In the genomic region with DNA sequence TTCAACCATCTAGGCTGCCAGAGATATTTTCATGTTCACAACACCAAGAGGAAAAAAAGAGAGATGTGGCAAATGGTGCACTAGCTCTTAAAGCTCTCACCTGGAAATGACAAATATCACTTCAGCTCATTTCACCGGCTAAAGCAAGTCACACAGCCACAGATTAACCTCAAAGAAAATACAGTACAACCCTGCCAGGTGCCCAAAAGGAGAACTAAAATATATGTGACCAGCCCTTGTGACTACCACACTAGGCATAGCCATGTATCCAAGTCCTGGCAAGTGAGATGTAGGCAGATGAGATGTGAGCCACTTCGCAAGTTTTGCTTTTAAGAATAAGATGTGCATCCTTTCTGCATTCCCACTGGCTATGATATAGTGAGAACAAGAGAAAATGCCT, we compare ENCODE assay signal across 17 cellular contexts. TPM values are rescaled to one million over a fixed set of nuclear protein-coding genes. Genes with fewer than 3 reads are reported as not detected.
DNase-seq lines count a peak whose midpoint lies in the region; ATAC-seq and TF ChIP-seq lines count a peak whose summit lies in the region.
"Had no signal": no experiment of that assay in that cellular context is flagged by ENCODE, and none has a peak within 500 bp of the region (broad histone marks: within the 10 kb centered on the region; RNA-seq: fewer than 3 reads in every experiment).

No MANE protein-coding gene starts in this region.

- peaks cover 6% of the 10 kb centered on the region; the same call in 1 of the 2 replicates for H3K36me3 ChIP-seq in OCI-LY7 (ENCODE audit: insufficient read depth, low read length)
- H3K36me3 ChIP-seq: HAP-1 had no signal

- peak overlapping the region; percentile 20; the same call in 1 of the 2 replicates for H3K4me2 ChIP-seq in OCI-LY7 (ENCODE audit: low read length)
- H3K4me2 ChIP-seq: PC-9 had no signal

- DNase-seq in activated naive CD8-positive, alpha-beta T cell treated with anti-CD3 and anti-CD28 coated beads for 36 hours, result no peak
- DNase-seq in OCI-LY7 (ENCODE audit: low spot score) (peak; percentile 35), immature natural killer cell (no peak), cerebellum (ENCODE audit: low spot score) (no peak)
- no peak for DNase-seq in stimulated activated naive B cell treated with anti-CD40 and anti-IgM and Interleukin-4, amounts not matched to agents 10 μg/mL and 1 μg/mL and 100 μg/mL, for 72 hours
- no peak for DNase-seq in stimulated activated CD4-positive, alpha-beta T cell treated with anti-CD3 and anti-CD28 coated beads, Interleukin-1b, Interleukin-23, amount 100 ng/mL, for 48 hours
- DNase-seq: C1 segment of cervical spinal cord, DMS79, NCI-H1048, NCI-H345, NCI-H526 treated with DMSO at 0.1 percent for 48 hours, PC-9 had no signal

- H3K27me3 Mint-ChIP-seq in activated naive CD8-positive, alpha-beta T cell, result no peaks in the 10 kb centered on the region
- H3K27me3 Mint-ChIP-seq in activated naive CD8-positive, alpha-beta T cell treated with anti-CD3 and anti-CD28 coated beads for 36 hours, result no peaks in the 10 kb centered on the region
- H3K27me3 Mint-ChIP-seq in immature natural killer cell (ENCODE audit: low read depth in 3 of 3), result peaks cover 2% of the 10 kb centered on the region in 3 donors
- H3K27me3 Mint-ChIP-seq in stimulated activated naive B cell treated with anti-CD40 and anti-IgM and Interleukin-4, amounts not matched to agents 10 μg/mL and 1 μg/mL and 100 μg/mL, for 72 hours, result no peaks in the 10 kb centered on the region
- H3K27me3 Mint-ChIP-seq: IgD-negative memory B cell had no signal

- H3K4me1 Mint-ChIP-seq in activated naive CD8-positive, alpha-beta T cell (ENCODE audit: low read depth), result peaks cover 24% of the 10 kb centered on the region
- H3K4me1 Mint-ChIP-seq in activated naive CD8-positive, alpha-beta T cell treated with anti-CD3 and anti-CD28 coated beads for 36 hours, result peaks cover 21% of the 10 kb centered on the region
- H3K4me1 Mint-ChIP-seq in immature natural killer cell, result peaks cover 50 to 67% of the 10 kb centered on the region in 2 donors
- peaks cover 21 to 32% of the 10 kb centered on the region in 2 donors for H3K4me1 Mint-ChIP-seq in stimulated activated naive B cell treated with anti-CD40 and anti-IgM and Interleukin-4, amounts not matched to agents 10 μg/mL and 1 μg/mL and 100 μg/mL, for 72 hours

- H3K36me3 Mint-ChIP-seq in activated naive CD8-positive, alpha-beta T cell, result peaks cover 7% of the 10 kb centered on the region
- H3K36me3 Mint-ChIP-seq in activated naive CD8-positive, alpha-beta T cell treated with anti-CD3 and anti-CD28 coated beads for 36 hours, result peaks cover 9% of the 10 kb centered on the region
- peaks cover 2 to 4% (median 4%) of the 10 kb centered on the region in 3 donors for H3K36me3 Mint-ChIP-seq in immature natural killer cell
- peaks cover 18 to 22% of the 10 kb centered on the region in 2 donors for H3K36me3 Mint-ChIP-seq in stimulated activated naive B cell treated with anti-CD40 and anti-IgM and Interleukin-4, amounts not matched to agents 10 μg/mL and 1 μg/mL and 100 μg/mL, for 72 hours

- no peak for TF ChIP-seq CTCF in OCI-LY7 (conservative IDR thresholded peaks at IDR 0.05; ENCODE audit: low read length)

- H4K20me1 ChIP-seq in OCI-LY7 (ENCODE audit: insufficient read depth, low read length), result peaks cover 6% of the 10 kb centered on the region; the same call in 1 of the 2 replicates

- no peaks in the 10 kb centered on the region for H3K9me2 ChIP-seq in OCI-LY7 (ENCODE audit: insufficient read depth, low read length)

- no peaks in the 10 kb centered on the region for H3K9me3 ChIP-seq in OCI-LY7 (ENCODE audit: low read length)
- H3K9me3 ChIP-seq: HAP-1 had no signal

- BruUV-seq in OCI-LY7 (replicated peaks; lab: Mats Ljungman, UMichigan), result no TSS peak

- POLR2A ChIA-PET in OCI-LY7 (lab: Charles Lee), result interaction anchor here (0.7 to 1.4 kb wide), 2 partner anchors 10 to 43 kb away, joined by 3 read pairs; no protein-coding TSS in a partner anchor

- ATAC-seq in stimulated activated naive B cell treated with anti-CD40 and anti-IgM and Interleukin-4, amounts not matched to agents 10 μg/mL and 1 μg/mL and 100 μg/mL, for 72 hours (replicated peaks), result peak; percentile 51 to 75
- no peak for ATAC-seq in GM18519 (IDR thresholded peaks at IDR 0.05; ENCODE audit: low FRiP score, unreplicated experiment)

- intact Hi-C loops in OCI-LY7 (cut with micrococcal nuclease; ENCODE audit: unreplicated experiment), result no loop called here

- H3K4me3 ChIP-seq in OCI-LY7 (ENCODE audit: low read depth, low read length, poor library complexity, severe bottlenecking), result no peak overlapping the region
- H3K4me3 ChIP-seq: HAP-1, PC-9, SK-N-MC had no signal

- no peak overlapping the region for H2AFZ ChIP-seq in OCI-LY7 (ENCODE audit: low read length)
- H2AFZ ChIP-seq: PC-9 had no signal

- no peaks in the 10 kb centered on the region for H3K9me3 Mint-ChIP-seq in activated naive CD8-positive, alpha-beta T cell (ENCODE audit: low read depth)
- H3K9me3 Mint-ChIP-seq in activated naive CD8-positive, alpha-beta T cell treated with anti-CD3 and anti-CD28 coated beads for 36 hours, result no peaks in the 10 kb centered on the region
- no peaks in the 10 kb centered on the region for H3K9me3 Mint-ChIP-seq in immature natural killer cell
- no peaks in the 10 kb centered on the region for H3K9me3 Mint-ChIP-seq in stimulated activated naive B cell treated with anti-CD40 and anti-IgM and Interleukin-4, amounts not matched to agents 10 μg/mL and 1 μg/mL and 100 μg/mL, for 72 hours
- H3K9me3 Mint-ChIP-seq: IgD-negative memory B cell had no signal

- CTCF ChIA-PET in OCI-LY7 (lab: Charles Lee; ENCODE audit: unreplicated experiment), result no interaction called here

- peaks cover 11% of the 10 kb centered on the region for H3K4me1 ChIP-seq in OCI-LY7 (ENCODE audit: insufficient read depth, low read length, poor library complexity, severe bottlenecking)
- H3K4me1 ChIP-seq: HAP-1 had no signal

- no peak overlapping the region for H3K4me3 Mint-ChIP-seq in activated naive CD8-positive, alpha-beta T cell
- no peak overlapping the region for H3K4me3 Mint-ChIP-seq in activated naive CD8-positive, alpha-beta T cell treated with anti-CD3 and anti-CD28 coated beads for 36 hours
- H3K4me3 Mint-ChIP-seq in immature natural killer cell, result peak overlapping the region in 1 of 5 donors; percentile 42
- H3K4me3 Mint-ChIP-seq in stimulated activated naive B cell treated with anti-CD40 and anti-IgM and Interleukin-4, amounts not matched to agents 10 μg/mL and 1 μg/mL and 100 μg/mL, for 72 hours, result no peak overlapping the region
- H3K4me3 Mint-ChIP-seq: IgD-negative memory B cell had no signal

- peak overlapping the region; percentile 2 for H3K27ac Mint-ChIP-seq in activated naive CD8-positive, alpha-beta T cell
- H3K27ac Mint-ChIP-seq in activated naive CD8-positive, alpha-beta T cell treated with anti-CD3 and anti-CD28 coated beads for 36 hours, result no peak overlapping the region
- H3K27ac Mint-ChIP-seq in immature natural killer cell, result peak overlapping the region; percentile 29 to 83 (median 79)
- no peak overlapping the region for H3K27ac Mint-ChIP-seq in stimulated activated naive B cell treated with anti-CD40 and anti-IgM and Interleukin-4, amounts not matched to agents 10 μg/mL and 1 μg/mL and 100 μg/mL, for 72 hours

- peaks cover 27% of the 10 kb centered on the region; the same call in 1 of the 2 replicates for H3K79me2 ChIP-seq in OCI-LY7 (ENCODE audit: insufficient read depth, low read depth, low read length)

- H3K27ac ChIP-seq in OCI-LY7 (ENCODE audit: low read depth, low read length, poor library complexity, severe bottlenecking), result no peak overlapping the region
- H3K27ac ChIP-seq: PC-9, SK-N-MC had no signal

RNA-seq across cellular contexts. Expression of gene AGTPBP1, which starts 41.4 kb away (rescaled TPM):
- 10 to 100 TPM; 31.9 to 35.6 TPM for total RNA-seq in activated naive CD8-positive, alpha-beta T cell treated with anti-CD3 and anti-CD28 coated beads for 36 hours
- total RNA-seq in OCI-LY7 (2014; rRNA removed; shearing (Covaris generic)), result 24.2 and 31.0 TPM in 2 replicates
- total RNA-seq in OCI-LY7 (2022), result 37.2 and 45.8 TPM in 2 replicates
- polyA plus RNA-seq in immature natural killer cell, result 10 to 100 TPM; 48.6 to 58.5 (median 55.2) TPM
- total RNA-seq in cerebellum, result 144 TPM

Comparison
In these comparisons a context has a peak if more than half of its experiments do, and no peak if none do; other contexts are left out.
1. H3K27ac Mint-ChIP-seq: peak in activated naive CD8-positive, alpha-beta T cell (single experiment) and immature natural killer cell (6 of 6); none in activated naive CD8-positive, alpha-beta T cell treated with anti-CD3 and anti-CD28 coated beads for 36 hours (single experiment) and stimulated activated naive B cell treated with anti-CD40 and anti-IgM and Interleukin-4, amounts not matched to agents 10 μg/mL and 1 μg/mL and 100 μg/mL, for 72 hours (single experiment).